Comparison of ENCODE assay signal across 9 cellular contexts in genomic region chr2:15899327-15899612, GRCh38. TPM values are rescaled to one million over a fixed set of nuclear protein-coding genes. Genes with fewer than 3 reads are reported as not detected.
"Had no signal": no experiment of that assay in that cellular context is flagged by ENCODE, and none has a peak within 500 bp of the region (broad histone marks: within the 10 kb centered on the region; RNA-seq: fewer than 3 reads in every experiment).

No MANE protein-coding gene starts in this region.

- DNase-seq: GDM1, GF-D8 had no signal

- H3K4me3 ChIP-seq: GM12878 had no signal

- ATAC-seq: GM12878 had no signal

- FAIRE-seq: G401.6, GM12878, GM12891, GM12892, GM18507, GM19239 had no signal

RNA-seq across cellular contexts. Expression of gene MYCN, which starts 41.1 kb away (rescaled TPM):
- total RNA-seq: G401, GM12878 had no signal
- polyA plus RNA-seq: GM12878 had no signal
